ENCODE assay signal across 9 cellular contexts in genomic region chr9:2017209-2017458, GRCh38. TPM values are rescaled to one million over a fixed set of nuclear protein-coding genes. Genes with fewer than 3 reads are reported as not detected.
DNase-seq lines count a peak whose midpoint lies in the region; ATAC-seq, FAIRE-seq and TF ChIP-seq lines count a peak whose summit lies in the region.
"Had no signal": no experiment of that assay in that cellular context is flagged by ENCODE, and none has a peak within 500 bp of the region (broad histone marks: within the 10 kb centered on the region; RNA-seq: fewer than 3 reads in every experiment).

No MANE protein-coding gene starts in this region.

- no peak for TF ChIP-seq RAD21 in GM12878 (IDR thresholded peaks at IDR 0.05; ENCODE audit: insufficient read depth, low read depth, low read length)

- peaks cover 59% of the 10 kb centered on the region for H3K4me1 Mint-ChIP-seq in T-helper 1 cell treated with Interleukin-12 subunit alpha and Interleukin-12 subunit beta and Interleukin-4 antibody, amounts not matched to agents 30 μg/mL and 1 μg/mL, for 36 hours (ENCODE audit: low read depth)

- peaks cover 12% of the 10 kb centered on the region for H3K36me3 Mint-ChIP-seq in T-helper 1 cell treated with Interleukin-12 subunit alpha and Interleukin-12 subunit beta and Interleukin-4 antibody, amounts not matched to agents 30 μg/mL and 1 μg/mL, for 36 hours (ENCODE audit: low read depth)

- no peaks in the 10 kb centered on the region; the same call in 1 of the 2 replicates for H4K20me1 ChIP-seq in GM12878 (ENCODE audit: control insufficient read depth, insufficient read depth)

- BruUV-seq in GM12878 (replicated peaks; lab: Mats Ljungman, UMichigan) = no TSS peak

- CTCF ChIA-PET in GM12878 (lab: Yijun Ruan, JAX) (interaction anchor here (1.5 to 1.6 kb wide), 2 partner anchors 70 to 71 kb away, joined by 3 to 8 read pairs; no protein-coding TSS in a partner anchor), HEK293T (lab: Yijun Ruan, JAX) (no interaction called here)

- ATAC-seq in GM12878 (no peak), left lung (no peak)

- peak overlapping the region; percentile 98 for H3K27ac Mint-ChIP-seq in T-helper 1 cell treated with Interleukin-12 subunit alpha and Interleukin-12 subunit beta and Interleukin-4 antibody, amounts not matched to agents 30 μg/mL and 1 μg/mL, for 36 hours

- H3K27ac ChIP-seq in GM12878 (ENCODE audit: control insufficient read depth, insufficient read depth) (peak overlapping the region; percentile 91), left lung (peak overlapping the region; percentile 99), tibial artery (peak overlapping the region; percentile 96 to 97)

- H3K4me2 ChIP-seq in GM12878 (ENCODE audit: control insufficient read depth, insufficient read depth) = 0 out of 2 replicates have a peak overlapping the region, but pooled peaks have one; percentile 59

- SMC1A ChIA-PET in GM12878 (lab: Charles Lee; ENCODE audit: uncharacterized antibody, unreplicated experiment) = interaction anchor here (0.7 to 2.2 kb wide), 5 partner anchors 10 to 87 kb away, joined by 3 to 6 read pairs (median 5); no protein-coding TSS in a partner anchor

- no peak for FAIRE-seq in GM12878 (lab: Jason Lieb, UNC)
- FAIRE-seq: urothelium cell line had no signal

- no peaks in the 10 kb centered on the region for H3K9me3 Mint-ChIP-seq in T-helper 1 cell treated with Interleukin-12 subunit alpha and Interleukin-12 subunit beta and Interleukin-4 antibody, amounts not matched to agents 30 μg/mL and 1 μg/mL, for 36 hours

- TF ChIP-seq CTCF in GM12878 (IDR thresholded peaks at IDR 0.05 in 2 of 3, conservative IDR thresholded peaks at IDR 0.05 in 1 of 3; ENCODE audit: control insufficient read depth in 2 of 3, extremely low read depth in 1 of 3, insufficient read depth in 1 of 3, low read depth in 3 of 3, low read length in 3 of 3) (no peak), left lung (IDR thresholded peaks at IDR 0.05) (no peak), tibial artery (IDR thresholded peaks at IDR 0.05) (no peak)

- H3K27me3 ChIP-seq in GM12878 (replicated peaks in 1 of 2; ENCODE audit: control insufficient read depth in 2 of 2, insufficient read depth in 2 of 2, low read length in 1 of 2) = no peaks in the 10 kb centered on the region
- no peaks in the 10 kb centered on the region for H3K27me3 ChIP-seq in left lung
- no peaks in the 10 kb centered on the region for H3K27me3 ChIP-seq in tibial artery

- in situ Hi-C loops in GM12878 (cut with MboI) = no loop called here

- TF ChIP-seq POLR2A in GM12878 (IDR thresholded peaks at IDR 0.05; ENCODE audit: low read depth, low read length) = no peak; the same call in 1 of the 2 replicates

- H3K4me3 ChIP-seq in GM12878 = peak overlapping the region; percentile 95
- H3K4me3 ChIP-seq in left lung = peak overlapping the region; percentile 74 to 88
- H3K4me3 ChIP-seq in tibial artery = peak overlapping the region; percentile 67 to 76

- H3K4me3 Mint-ChIP-seq in T-helper 1 cell treated with Interleukin-12 subunit alpha and Interleukin-12 subunit beta and Interleukin-4 antibody, amounts not matched to agents 30 μg/mL and 1 μg/mL, for 36 hours = peak overlapping the region; percentile 96

- RAD21 ChIA-PET in GM12878 (lab: Charles Lee; ENCODE audit: unreplicated experiment) = interaction anchor here (0.9 to 1.7 kb wide), 2 partner anchors 13 to 37 kb away, joined by 3 to 7 read pairs; no protein-coding TSS in a partner anchor

- intact Hi-C loops in GM12878 (cut with micrococcal nuclease; ENCODE audit: unreplicated experiment) (loop anchor here (2.0 kb wide), 1 partner anchor 70 kb away; no protein-coding TSS in a partner anchor), left lung (cut with DNase I) (no loop called here), tibial artery (cut with DNase I; ENCODE audit: low total_unique reads) (loop anchor here (10.0 kb wide), 3 partner anchors 108 to 828 kb away; partner anchors contain the start of genes PUM3 and VLDLR)

- DNase-seq in T-helper 1 cell (no peak), GM12878 (ENCODE audit: low read depth, low spot score) (no peak), left lung (no peak), tibial artery (no peak), NCI-H774 (lab: John Stamatoyannopoulos, UW) (no peak), HEK293T (ENCODE audit: extremely low spot score) (no peak), Kasumi-1 (lab: John Stamatoyannopoulos, UW) (no peak)

- H3K9me3 ChIP-seq in GM12878 (replicated peaks; ENCODE audit: control insufficient read depth, insufficient read depth, low read length) (no peaks in the 10 kb centered on the region), left lung (no peaks in the 10 kb centered on the region), tibial artery (no peaks in the 10 kb centered on the region)

- WGBS in GM12878 (ENCODE audit: insufficient coverage, insufficient replicate concordance, low lambda C conversion rate, missing lambda C conversion rate) = 3% methylated on average over 14 of the region's 21 CpGs

- TF ChIP-seq EP300 in GM12878 (IDR thresholded peaks at IDR 0.05; ENCODE audit: borderline replicate concordance in 1 of 2, control insufficient read depth in 1 of 2, low read depth in 2 of 2, low read length in 2 of 2) = no peak

- H2AFZ ChIP-seq in GM12878 (ENCODE audit: control insufficient read depth, low read depth, low read length) = peak overlapping the region; percentile 55

- POLR2A ChIA-PET in GM12878 (lab: Charles Lee) = no interaction called here
- POLR2A ChIA-PET in HEK293T (lab: Yijun Ruan, JAX) = no interaction called here

- peaks cover 90% of the 10 kb centered on the region for H3K79me2 ChIP-seq in GM12878 (ENCODE audit: control insufficient read depth, insufficient read depth, low read length)

- H3K27me3 Mint-ChIP-seq in T-helper 1 cell treated with Interleukin-12 subunit alpha and Interleukin-12 subunit beta and Interleukin-4 antibody, amounts not matched to agents 30 μg/mL and 1 μg/mL, for 36 hours (ENCODE audit: low read depth) = peaks cover 16% of the 10 kb centered on the region

- H3K9ac ChIP-seq in GM12878 (ENCODE audit: control insufficient read depth, insufficient read depth, low read length) = peak overlapping the region; percentile 95

- H3K36me3 ChIP-seq in GM12878 (ENCODE audit: control insufficient read depth in 2 of 2, insufficient read depth in 2 of 2, low read length in 1 of 2) (no peaks in the 10 kb centered on the region; a peak in 1 of 4 replicates), left lung (no peaks in the 10 kb centered on the region), tibial artery (no peaks in the 10 kb centered on the region)

- H3K4me1 ChIP-seq in GM12878 (ENCODE audit: control insufficient read depth, insufficient read depth, low read length) (peaks cover 15% of the 10 kb centered on the region), left lung (peaks cover 16 to 50% of the 10 kb centered on the region in 2 donors), tibial artery (peaks cover 0 to 48% (median 35%) of the 10 kb centered on the region in 4 donors)

TF ChIP-seq in GM12878, 131 proteins besides CTCF, POLR2A, EP300 and RAD21 (continues in another document):
- TF ChIP-seq RCOR1 (conservative IDR thresholded peaks at IDR 0.05; ENCODE audit: low read depth, low read length) (no peak), BCL3 (IDR thresholded peaks at IDR 0.05; ENCODE audit: borderline replicate concordance, insufficient read depth, low read depth, low read length, poor library complexity, severe bottlenecking) (no peak), SMAD1 (IDR thresholded peaks at IDR 0.05; ENCODE audit: low read depth, partially characterized antibody) (no peak)

TF ChIP-seq in HEK293T, 16 proteins besides CTCF, POLR2A, EP300 and RAD21:
- TF ChIP-seq ZNF384 (IDR thresholded peaks at IDR 0.05) = no peak
- TF ChIP-seq L3MBTL2 (conservative IDR thresholded peaks at IDR 0.05) = no peak

RNA-seq across cellular contexts. Expression of gene SMARCA2, which starts 2.0 kb away (rescaled TPM):
- 820 and 827 TPM in 2 replicates for total RNA-seq in GM12878 (2013; cell fraction: nucleolus; rRNA removed)
- total RNA-seq in GM12878 (2014; rRNA removed) = 208 and 234 TPM in 2 replicates
- 317 and 320 TPM in 2 replicates for total RNA-seq in GM12878 (2014; rRNA removed; fragmentation: Illumina TruSeq; extraction: Trizol)
- 387 and 392 TPM in 2 replicates for total RNA-seq in GM12878 (2021)
- 128 TPM for polyA plus RNA-seq in GM12878 (2011; ENCODE audit: low read depth)
- polyA plus RNA-seq in GM12878 (2011; rRNA removed) = 208 and 240 TPM in 2 replicates
- polyA plus RNA-seq in GM12878 (2011; cell fraction: cytosol; rRNA removed) = 186 and 193 TPM in 2 replicates
- polyA plus RNA-seq in GM12878 (2011; cell fraction: nucleus; rRNA removed) = 252 and 269 TPM in 2 replicates
- polyA plus RNA-seq in GM12878 (2012) = 176 and 191 TPM in 2 replicates
- 254 and 331 TPM in 2 replicates for polyA plus RNA-seq in GM12878 (2014; fragmentation: Illumina TruSeq; extraction: Trizol)
- polyA plus RNA-seq in GM12878 (2014; fragmentation: Nextera tagmentation; extraction: Ambion mirVana) = 100 to 1,000 TPM; 100 to 130 TPM
- polyA plus RNA-seq in GM12878 (2014; rRNA removed) = 138 and 146 TPM in 2 replicates
- 100 to 1,000 TPM; 184 to 200 TPM for polyA plus RNA-seq in GM12878 (2016; fragmentation: Nextera tagmentation; extraction: Ambion mirVana)
- polyA minus RNA-seq in GM12878 (2011; rRNA and poly(A)+ RNA removed) = 444 and 518 TPM in 2 replicates
- 90.7 and 105 TPM in 2 replicates for polyA minus RNA-seq in GM12878 (2011; cell fraction: cytosol; rRNA and poly(A)+ RNA removed)
- 447 and 727 TPM in 2 replicates for polyA minus RNA-seq in GM12878 (2011; cell fraction: nucleus; rRNA and poly(A)+ RNA removed)
- total RNA-seq in left lung = 100 to 1,000 TPM; 110 to 122 TPM

Comparison
In these comparisons a context has a peak if more than half of its experiments do, and no peak if none do; other contexts are left out.
1. intact Hi-C loops: an anchor here in GM12878 (2.0 kb wide) and tibial artery (10.0 kb wide); none called in left lung.